21 cellular contexts compared by ENCODE assay signal in the genomic region with DNA sequence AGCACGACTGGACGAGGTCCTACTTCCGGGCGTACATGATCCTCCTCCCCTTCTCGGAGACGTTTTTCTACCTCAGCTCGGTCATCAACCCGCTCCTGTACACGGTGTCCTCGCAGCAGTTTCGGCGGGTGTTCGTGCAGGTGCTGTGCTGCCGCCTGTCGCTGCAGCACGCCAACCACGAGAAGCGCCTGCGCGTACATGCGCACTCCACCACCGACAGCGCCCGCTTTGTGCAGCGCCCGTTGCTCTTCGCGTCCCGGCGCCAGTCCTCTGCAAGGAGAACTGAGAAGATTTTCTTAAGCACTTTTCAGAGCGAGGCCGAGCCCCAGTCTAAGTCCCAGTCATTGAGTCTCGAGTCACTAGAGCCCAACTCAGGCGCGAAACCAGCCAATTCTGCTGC. TPM values are rescaled to one million over a fixed set of nuclear protein-coding genes. Genes with fewer than 3 reads are reported as not detected.
DNase-seq lines count a peak whose midpoint lies in the region; ATAC-seq, FAIRE-seq and TF ChIP-seq lines count a peak whose summit lies in the region.
"Had no signal": no experiment of that assay in that cellular context is flagged by ENCODE, and none has a peak within 500 bp of the region (broad histone marks: within the 10 kb centered on the region; RNA-seq: fewer than 3 reads in every experiment).

No MANE protein-coding gene starts in this region.

- H3K27ac ChIP-seq in K562 (ENCODE audit: extremely low read depth, low read depth, low read length): no peak overlapping the region
- H3K27ac ChIP-seq: esophagus squamous epithelium, GM23248 had no signal

- no peaks in the 10 kb centered on the region for H3K9me3 Mint-ChIP-seq in memory B cell
- H3K9me3 Mint-ChIP-seq in activated CD4-positive, alpha-beta memory T cell treated with anti-CD3 and anti-CD28 coated beads, Interleukin-2, amount 10 ng/mL, durations not matched to agents 7 days and 5 days: no peaks in the 10 kb centered on the region
- H3K9me3 Mint-ChIP-seq: CD4-positive, alpha-beta T cell; neural crest cell had no signal

- H3K36me3 ChIP-seq in BE2C (no peaks in the 10 kb centered on the region), K562 (ENCODE audit: control insufficient read depth, insufficient read depth, low read length) (no peaks in the 10 kb centered on the region), MG63 (no peaks in the 10 kb centered on the region)
- H3K36me3 ChIP-seq: esophagus squamous epithelium had no signal

- peak overlapping the region; percentile 22 for H3K4me3 Mint-ChIP-seq in memory B cell
- H3K4me3 Mint-ChIP-seq in activated CD4-positive, alpha-beta memory T cell treated with anti-CD3 and anti-CD28 coated beads, Interleukin-2, amount 10 ng/mL, durations not matched to agents 7 days and 5 days: no peak overlapping the region
- H3K4me3 Mint-ChIP-seq: CD4-positive, alpha-beta T cell; neural crest cell had no signal

- H3K4me3 ChIP-seq in BE2C (ENCODE audit: low read depth, low read length): no peak overlapping the region
- H3K4me3 ChIP-seq in K562: no peak overlapping the region
- no peak overlapping the region for H3K4me3 ChIP-seq in MG63
- H3K4me3 ChIP-seq: esophagus squamous epithelium, GM23248 had no signal

- no peak for TF ChIP-seq RAD21 in K562 (CRISPR knock-in tag; conservative IDR thresholded peaks at IDR 0.05 in 1 of 2, IDR thresholded peaks at IDR 0.05 in 1 of 2)

- H3K27me3 Mint-ChIP-seq in memory B cell: peaks cover 10% of the 10 kb centered on the region
- no peaks in the 10 kb centered on the region for H3K27me3 Mint-ChIP-seq in activated CD4-positive, alpha-beta memory T cell treated with anti-CD3 and anti-CD28 coated beads, Interleukin-2, amount 10 ng/mL, durations not matched to agents 7 days and 5 days

- 19% methylated on average over 32 of the region's 35 CpGs for WGBS in K562 (ENCODE audit: insufficient coverage, low coverage, missing lambda C conversion rate)

- peak; percentile 62 for ATAC-seq in GM21526 (IDR thresholded peaks at IDR 0.05; ENCODE audit: low FRiP score, unreplicated experiment)
- ATAC-seq in K562: no peak
- no peak for ATAC-seq in memory B cell (ENCODE audit: low read depth)

- FAIRE-seq in K562 (lab: Jason Lieb, UNC): no peak
- FAIRE-seq: TTC549 had no signal

- POLR2A ChIA-PET in K562 (lab: Yijun Ruan, JAX): no interaction called here
- POLR2A ChIA-PET in activated CD4-positive, alpha-beta memory T cell treated with anti-CD3 and anti-CD28 coated beads, Interleukin-2, amount 10 ng/mL, durations not matched to agents 7 days and 5 days (lab: Charles Lee): no interaction called here

- no peak for TF ChIP-seq CTCF in BE2C (IDR thresholded peaks at IDR 0.05; ENCODE audit: low read depth, low read length)
- no peak for TF ChIP-seq CTCF in K562 (IDR thresholded peaks at IDR 0.05 in 2 of 3, conservative IDR thresholded peaks at IDR 0.05 in 1 of 3; ENCODE audit: insufficient read depth in 2 of 3, low read depth in 1 of 3, low read length in 3 of 3)

- no peak for TF ChIP-seq EP300 in K562 (IDR thresholded peaks at IDR 0.05; ENCODE audit: low read length)

- in situ Hi-C loops in K562 (cut with MboI): no loop called here

- no peaks in the 10 kb centered on the region for H3K9me1 ChIP-seq in K562 (ENCODE audit: control insufficient read depth, insufficient read depth, low read length)

- peaks cover 13% of the 10 kb centered on the region for H3K4me1 Mint-ChIP-seq in memory B cell
- H3K4me1 Mint-ChIP-seq in activated CD4-positive, alpha-beta memory T cell treated with anti-CD3 and anti-CD28 coated beads, Interleukin-2, amount 10 ng/mL, durations not matched to agents 7 days and 5 days: no peaks in the 10 kb centered on the region

- BruUV-seq in K562 (replicated peaks; lab: Mats Ljungman, UMichigan): no TSS peak

- CTCF ChIA-PET in K562 (lab: Yijun Ruan, JAX; ENCODE audit: low intra/inter-chr PET ratio): no interaction called here
- CTCF ChIA-PET in activated CD4-positive, alpha-beta memory T cell treated with anti-CD3 and anti-CD28 coated beads, Interleukin-2, amount 10 ng/mL, durations not matched to agents 7 days and 5 days (lab: Charles Lee): no interaction called here

- no peaks in the 10 kb centered on the region for H3K36me3 Mint-ChIP-seq in memory B cell
- no peaks in the 10 kb centered on the region for H3K36me3 Mint-ChIP-seq in activated CD4-positive, alpha-beta memory T cell treated with anti-CD3 and anti-CD28 coated beads, Interleukin-2, amount 10 ng/mL, durations not matched to agents 7 days and 5 days (ENCODE audit: low read depth)

- H3K4me2 ChIP-seq in K562 (ENCODE audit: insufficient read depth, low read length): no peak overlapping the region

- H4K20me1 ChIP-seq in K562 (replicated peaks; ENCODE audit: control insufficient read depth, insufficient read depth, low read length): no peaks in the 10 kb centered on the region

- no peak overlapping the region for H3K27ac Mint-ChIP-seq in memory B cell
- no peak overlapping the region for H3K27ac Mint-ChIP-seq in activated CD4-positive, alpha-beta memory T cell treated with anti-CD3 and anti-CD28 coated beads, Interleukin-2, amount 10 ng/mL, durations not matched to agents 7 days and 5 days
- H3K27ac Mint-ChIP-seq: CD4-positive, alpha-beta T cell had no signal

- no peak overlapping the region for H2AFZ ChIP-seq in K562 (ENCODE audit: low read depth, low read length)
- H2AFZ ChIP-seq: GM23248 had no signal

- H3K9ac ChIP-seq in K562 (ENCODE audit: insufficient read depth in 1 of 2, low read depth in 2 of 2, low read length in 2 of 2): no peak overlapping the region
- H3K9ac ChIP-seq: GM23248 had no signal

- peak; percentile 23 for DNase-seq in BE2C
- DNase-seq in K562 (ENCODE audit: extremely low read depth in 1 of 4, low spot score in 3 of 4): no peak
- DNase-seq in memory B cell (ENCODE audit: low spot score in 2 of 2): no peak
- no peak for DNase-seq in HUDEP-2 (lab: John Stamatoyannopoulos, UW; ENCODE audit: unreplicated experiment in 76 of 76)
- DNase-seq in MG63: no peak
- DNase-seq in activated CD4-positive, alpha-beta memory T cell treated with anti-CD3 and anti-CD28 coated beads, Interleukin-2, amount 10 ng/mL, durations not matched to agents 7 days and 5 days: no peak
- DNase-seq in NCI-H1105 (lab: John Stamatoyannopoulos, UW): no peak
- DNase-seq: activated CD4-positive, alpha-beta T cell treated with anti-CD3 and anti-CD28 coated beads, Interleukin-2, amount 50 U/mL, for 1 hour; activated CD8-positive, alpha-beta memory T cell treated with anti-CD3 and anti-CD28 coated beads, Interleukin-2, amount 50 U/mL, for 48 hours; activated effector memory CD4-positive, alpha-beta T cell treated with anti-CD3 and anti-CD28 coated beads, Interleukin-2, amount 50 U/mL, for 16 hours; CD4-positive, alpha-beta T cell; esophagus squamous epithelium; GM23248; NCI-H2081 treated with DMSO at 0.1 percent for 48 hours; NCI-H526 treated with DMSO at 0.1 percent for 48 hours had no signal

- intact Hi-C loops in K562 (cut with micrococcal nuclease): no loop called here

- TF ChIP-seq POLR2A in K562 (conservative IDR thresholded peaks at IDR 0.05): no peak

- H3K4me1 ChIP-seq in BE2C (no peaks in the 10 kb centered on the region), K562 (replicated peaks in 1 of 2; ENCODE audit: control insufficient read depth in 2 of 2, insufficient read depth in 2 of 2, low read length in 2 of 2) (peaks cover 0 to 4% of the 10 kb centered on the region in 2 experiments; a peak in 1 of 5 replicates)
- H3K4me1 ChIP-seq: esophagus squamous epithelium had no signal

- H3K79me2 ChIP-seq in K562 (ENCODE audit: control insufficient read depth, insufficient read depth, low read length): no peaks in the 10 kb centered on the region

- H3K27me3 ChIP-seq in BE2C: no peaks in the 10 kb centered on the region
- H3K27me3 ChIP-seq in K562 (ENCODE audit: control insufficient read depth in 2 of 2, insufficient read depth in 2 of 2, low read length in 2 of 2): peaks cover 0 to 16% of the 10 kb centered on the region in 2 experiments; a peak in 2 of 5 replicates
- no peaks in the 10 kb centered on the region for H3K27me3 ChIP-seq in MG63
- H3K27me3 ChIP-seq: esophagus squamous epithelium had no signal

- H3K9me3 ChIP-seq in BE2C (no peaks in the 10 kb centered on the region), K562 (replicated peaks; ENCODE audit: control insufficient read depth, insufficient read depth, low read depth, low read length) (no peaks in the 10 kb centered on the region), MG63 (no peaks in the 10 kb centered on the region)
- H3K9me3 ChIP-seq: esophagus squamous epithelium had no signal

TF ChIP-seq in K562, 482 proteins besides CTCF, POLR2A, EP300 and RAD21 (continues in another document):
- no peak for TF ChIP-seq ETV1 (tag; conservative IDR thresholded peaks at IDR 0.05; ENCODE audit: low read depth)

RNA-seq across cellular contexts. Expression of a gene that starts 24.8 kb away (rescaled TPM):
- not detected for polyA plus RNA-seq in BE2C (2012; ENCODE audit: insufficient read depth, insufficient read length, low read depth)
- not detected in 2 replicates for total RNA-seq in K562 (2011; cell fraction: chromatin; rRNA removed; ENCODE audit: low replicate concordance)
- total RNA-seq in K562 (2011; cell fraction: nucleolus; rRNA removed): not detected in 2 replicates
- total RNA-seq in K562 (2011; cell fraction: nucleoplasm; rRNA removed): not detected in 2 replicates
- total RNA-seq in K562 (2014; rRNA removed) (not detected in 2 replicates), K562 (2014; rRNA removed; fragmentation: Illumina TruSeq; extraction: Trizol) (not detected in 2 replicates), K562 (2015; rRNA removed; fragmentation: Illumina TruSeq; extraction: Trizol) (not detected in 2 replicates), K562 (2021) (not detected in 2 replicates)
- polyA plus RNA-seq in K562 (2011; rRNA removed) (not detected in 2 replicates), K562 (2014; fragmentation: Illumina TruSeq; extraction: Trizol) (not detected in 2 replicates), K562 (2014; fragmentation: Nextera tagmentation; extraction: Ambion mirVana) (not detected), K562 (2014; rRNA removed) (not detected in 2 replicates)
- not detected in 2 replicates for polyA plus RNA-seq in K562 (2011; cell fraction: cytosol; rRNA removed)
- not detected in 2 replicates for polyA plus RNA-seq in K562 (2011; cell fraction: nucleus; rRNA removed)
- polyA plus RNA-seq in K562 (2012): not detected in 2 replicates
- polyA minus RNA-seq in K562 (2011; rRNA and poly(A)+ RNA removed): not detected in 2 replicates
- not detected in 2 replicates for polyA minus RNA-seq in K562 (2011; cell fraction: cytosol; rRNA and poly(A)+ RNA removed)
- polyA minus RNA-seq in K562 (2011; cell fraction: nucleus; rRNA and poly(A)+ RNA removed): not detected in 2 replicates
- total RNA-seq in MG63 (2014; rRNA removed; shearing (Covaris generic); ENCODE audit: low replicate concordance): 0.20 TPM in 1 of 2 replicates, not detected in the other
- not detected for total RNA-seq in activated CD4-positive, alpha-beta memory T cell treated with anti-CD3 and anti-CD28 coated beads, Interleukin-2, amount 10 ng/mL, durations not matched to agents 7 days and 5 days
- total RNA-seq: CD4-positive, alpha-beta T cell; MCF 10A; mononuclear cell; Right ventricle myocardium inferior had no signal
